Comparison of ENCODE assay signal across 9 cellular contexts in the genomic region with DNA sequence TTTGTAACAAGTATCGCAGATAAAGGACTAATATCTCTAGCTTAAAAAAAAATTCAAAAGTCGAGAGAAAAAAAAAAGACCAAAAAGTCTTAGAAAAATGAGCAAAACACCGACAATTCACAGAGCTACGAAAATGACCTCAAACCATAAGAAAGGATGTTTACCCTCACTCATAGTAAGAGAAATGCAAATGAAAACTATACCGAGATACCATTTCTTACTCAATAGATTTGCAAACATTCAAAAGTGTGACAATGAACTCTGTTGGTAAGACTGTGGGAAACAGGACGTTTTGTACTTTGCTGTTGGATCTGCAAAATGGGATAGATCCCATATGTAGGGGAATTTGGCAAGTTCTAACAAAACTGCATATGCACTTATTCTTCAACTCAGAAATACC.
"Had no signal": no experiment of that assay in that cellular context is flagged by ENCODE, and none has a peak within 500 bp of the region (broad histone marks: within the 10 kb centered on the region; RNA-seq: fewer than 3 reads in every experiment).

No MANE protein-coding gene starts in this region.

- H3K4me1 Mint-ChIP-seq: IgD-negative memory B cell had no signal

- ATAC-seq: HCT116, HepG2 had no signal

- H3K4me3 Mint-ChIP-seq: HFFc6, IgD-negative memory B cell had no signal

- H3K9me3 Mint-ChIP-seq: HFFc6 had no signal

- H3K36me3 Mint-ChIP-seq: IgD-negative memory B cell had no signal

- FAIRE-seq: HepG2 had no signal

- H3K27ac Mint-ChIP-seq: HFFc6, IgD-negative memory B cell had no signal

- DNase-seq: GM23248, GOT3, H7, HFFc6, Karpas-422, KBM-7 had no signal
